ENCODE assay signal across 20 cellular contexts in genomic region chr20:52295556-52295955, GRCh38.
DNase-seq lines count a peak whose midpoint lies in the region; ATAC-seq lines count a peak whose summit lies in the region.
"Had no signal": no experiment of that assay in that cellular context is flagged by ENCODE, and none has a peak within 500 bp of the region (broad histone marks: within the 10 kb centered on the region; RNA-seq: fewer than 3 reads in every experiment).

No MANE protein-coding gene starts in this region.

- H3K14ac ChIP-seq in mesenchymal stem cell (ENCODE audit: low read length in 2 of 2) = no peak overlapping the region

- H3K23ac ChIP-seq in mesenchymal stem cell (ENCODE audit: low read length in 2 of 2) = no peak overlapping the region

- no peak overlapping the region for H3K4me2 ChIP-seq in mesenchymal stem cell (ENCODE audit: low read length, poor library complexity, severe bottlenecking)
- H3K4me2 ChIP-seq: KMS-11 had no signal

- H3K27ac Mint-ChIP-seq in activated T-helper 17 cell treated with anti-CD3 and anti-CD28 coated beads, Interleukin-2, amount 50 U/mL, for 72 hours = no peak overlapping the region
- H3K27ac Mint-ChIP-seq: B cell, CD14-positive monocyte, H9 had no signal

- peaks cover 0 to 2% of the 10 kb centered on the region in 2 experiments for H3K27me3 ChIP-seq in mesenchymal stem cell (ENCODE audit: control insufficient read depth in 1 of 2, insufficient read depth in 1 of 2, low read length in 2 of 2)
- H3K27me3 ChIP-seq: SJSA1 had no signal

- no peak overlapping the region for H4K91ac ChIP-seq in mesenchymal stem cell (ENCODE audit: low read length)

- no peaks in the 10 kb centered on the region for H3K9me3 Mint-ChIP-seq in activated T-helper 17 cell treated with anti-CD3 and anti-CD28 coated beads, Interleukin-2, amount 50 U/mL, for 72 hours
- H3K9me3 Mint-ChIP-seq: H9 had no signal

- H3K4me1 Mint-ChIP-seq in activated T-helper 17 cell treated with anti-CD3 and anti-CD28 coated beads, Interleukin-2, amount 50 U/mL, for 72 hours = peaks cover 6% of the 10 kb centered on the region
- H3K4me1 Mint-ChIP-seq: B cell, CD14-positive monocyte, H9 had no signal

- H3K27me3 Mint-ChIP-seq in activated T-helper 17 cell treated with anti-CD3 and anti-CD28 coated beads, Interleukin-2, amount 50 U/mL, for 72 hours = no peaks in the 10 kb centered on the region

- peak; percentile 24 for ATAC-seq in activated T-helper 17 cell treated with anti-CD3 and anti-CD28 coated beads, Interleukin-2, amount 50 U/mL, for 72 hours (replicated peaks)
- no peak for ATAC-seq in GM18498 (IDR thresholded peaks at IDR 0.05; ENCODE audit: unreplicated experiment)
- ATAC-seq: Right ventricle myocardium inferior had no signal

- H3K4me3 Mint-ChIP-seq in activated T-helper 17 cell treated with anti-CD3 and anti-CD28 coated beads, Interleukin-2, amount 50 U/mL, for 72 hours = no peak overlapping the region
- H3K4me3 Mint-ChIP-seq: B cell, CD14-positive monocyte, H9 had no signal

- no peak overlapping the region for H2BK120ac ChIP-seq in mesenchymal stem cell (ENCODE audit: low read depth, low read length)

- no peak overlapping the region for H2AK5ac ChIP-seq in mesenchymal stem cell (ENCODE audit: low read length, severe bottlenecking)

- no peak overlapping the region for H2AFZ ChIP-seq in mesenchymal stem cell (ENCODE audit: low read depth, low read length)

- no peak overlapping the region for H3K4ac ChIP-seq in mesenchymal stem cell (ENCODE audit: low read depth in 1 of 2, low read length in 2 of 2)

- no peaks in the 10 kb centered on the region for H3K36me3 Mint-ChIP-seq in activated T-helper 17 cell treated with anti-CD3 and anti-CD28 coated beads, Interleukin-2, amount 50 U/mL, for 72 hours (ENCODE audit: low read depth)
- H3K36me3 Mint-ChIP-seq: CD14-positive monocyte had no signal

- no peaks in the 10 kb centered on the region for H3K4me1 ChIP-seq in mesenchymal stem cell (ENCODE audit: control insufficient read depth, insufficient read depth, low read depth, low read length)
- H3K4me1 ChIP-seq: SJSA1 had no signal

- no peak overlapping the region for H3K18ac ChIP-seq in mesenchymal stem cell (ENCODE audit: low read depth in 1 of 2, low read length in 2 of 2)

- no peak overlapping the region for H2BK5ac ChIP-seq in mesenchymal stem cell (ENCODE audit: low read depth, low read length, poor library complexity, severe bottlenecking)

- no peak overlapping the region for H4K8ac ChIP-seq in mesenchymal stem cell (ENCODE audit: low read length)

- 66% methylated on average over 7 of the region's 7 CpGs for WGBS in mesenchymal stem cell

- H3K36me3 ChIP-seq in mesenchymal stem cell (ENCODE audit: control insufficient read depth in 1 of 2, insufficient read depth in 2 of 2, low read depth in 1 of 2, low read length in 2 of 2) = no peaks in the 10 kb centered on the region
- H3K36me3 ChIP-seq: SJSA1 had no signal

- no peaks in the 10 kb centered on the region for H3K79me1 ChIP-seq in mesenchymal stem cell (replicated peaks; ENCODE audit: low read length, poor library complexity, severe bottlenecking)

- H3K9me3 ChIP-seq in mesenchymal stem cell (ENCODE audit: control insufficient read depth, low read length) = peaks cover 9% of the 10 kb centered on the region
- H3K9me3 ChIP-seq: SJSA1 had no signal

- DNase-seq in ELR (ENCODE audit: low read depth) (peak; percentile 1), NCI-H460 (ENCODE audit: extremely low read depth, low read depth) (peak; percentile 38), mesenchymal stem cell (peak; percentile 69), NCI-H1417 treated with DMSO at 0.1 percent for 48 hours (lab: John Stamatoyannopoulos, UW) (no peak)
- DNase-seq in activated effector memory CD4-positive, alpha-beta T cell treated with Interleukin-2 at 50 U/mL for 16 hours = no peak
- DNase-seq: GF-D8, H9, NCI-H1105, NCI-H2029 treated with DMSO at 0.1 percent for 48 hours, NCI-H226, NCI-H524, NCI-H82 had no signal

- no peak overlapping the region for H2BK15ac ChIP-seq in mesenchymal stem cell (ENCODE audit: low read depth, poor library complexity, severe bottlenecking)

- H3K9ac ChIP-seq in mesenchymal stem cell (ENCODE audit: low read length) = no peak overlapping the region
- H3K9ac ChIP-seq: KMS-11 had no signal

- no peak overlapping the region for H2BK12ac ChIP-seq in mesenchymal stem cell (ENCODE audit: low read length in 2 of 2)

- H3K4me3 ChIP-seq in mesenchymal stem cell (ENCODE audit: insufficient read depth in 1 of 2, low read depth in 1 of 2, low read length in 2 of 2) = no peak overlapping the region
- H3K4me3 ChIP-seq: SJSA1 had no signal

- no peak overlapping the region for H3K27ac ChIP-seq in mesenchymal stem cell (ENCODE audit: low read length, poor library complexity, severe bottlenecking)
- H3K27ac ChIP-seq: HL-60, KMS-11, SJSA1 had no signal

Comparison
In these comparisons a context has a peak if more than half of its experiments do, and no peak if none do; other contexts are left out.
1. DNase-seq: peak in ELR (single experiment), NCI-H460 (single experiment) and mesenchymal stem cell (single experiment); none in activated effector memory CD4-positive, alpha-beta T cell treated with Interleukin-2 at 50 U/mL for 16 hours (single experiment) and NCI-H1417 treated with DMSO at 0.1 percent for 48 hours (single experiment).